10 cellular contexts compared by ENCODE assay signal in genomic region chr1:48750089-48750488, GRCh38. TPM values are rescaled to one million over a fixed set of nuclear protein-coding genes. Genes with fewer than 3 reads are reported as not detected.
A peak's percentile ranks its signal among the peaks of the same experiment; 100 is the strongest.
DNase-seq lines count a peak whose midpoint lies in the region; ATAC-seq and TF ChIP-seq lines count a peak whose summit lies in the region.
"Had no signal": no experiment of that assay in that cellular context is flagged by ENCODE, and none has a peak within 500 bp of the region (broad histone marks: within the 10 kb centered on the region; RNA-seq: fewer than 3 reads in every experiment).

No MANE protein-coding gene starts in this region.

- no peaks in the 10 kb centered on the region; the same call in 1 of the 2 replicates for H3K4me1 ChIP-seq in GM23338 (ENCODE audit: insufficient read depth)

- H3K4me3 ChIP-seq in GM12864 (ENCODE audit: low read depth, low read length) (no peak overlapping the region), GM23338 (no peak overlapping the region)
- H3K4me3 ChIP-seq: ascending aorta had no signal

- no peaks in the 10 kb centered on the region for H3F3A ChIP-seq in GM23338 (replicated peaks; ENCODE audit: low read depth)

- no peak overlapping the region for H3K4me3 Mint-ChIP-seq in GM23338
- no peak overlapping the region for H3K4me3 Mint-ChIP-seq in stimulated activated naive CD8-positive, alpha-beta T cell treated with anti-CD3 and anti-CD28 coated beads, Interleukin-15, amount 100 ng/mL, for 72 hours

- H3K4me1 Mint-ChIP-seq in GM23338 = peaks cover 13% of the 10 kb centered on the region; the same call in 2 of the 3 replicates
- H3K4me1 Mint-ChIP-seq in stimulated activated naive CD8-positive, alpha-beta T cell treated with anti-CD3 and anti-CD28 coated beads, Interleukin-15, amount 100 ng/mL, for 72 hours = peaks cover 5% of the 10 kb centered on the region

- DNase-seq in GM12864 (ENCODE audit: low read depth) (peak; percentile 4), SIG-M5 (lab: John Stamatoyannopoulos, UW) (peak; percentile 16), 8988T (no peak), GM23338 (ENCODE audit: low spot score) (no peak), NCI-H774 (lab: John Stamatoyannopoulos, UW) (no peak)
- no peak for DNase-seq in stimulated activated naive CD8-positive, alpha-beta T cell treated with anti-CD3 and anti-CD28 coated beads, Interleukin-15, amount 100 ng/mL, for 72 hours

- H4K20me1 ChIP-seq in GM23338 (replicated peaks; ENCODE audit: insufficient read depth) = no peaks in the 10 kb centered on the region

- no peak overlapping the region for H2AFZ ChIP-seq in GM23338

- H3K9me2 ChIP-seq in GM23338 (ENCODE audit: insufficient read depth) = peaks cover 5% of the 10 kb centered on the region; the same call in 1 of the 2 replicates

- TF ChIP-seq CTCF in GM12864 (IDR thresholded peaks at IDR 0.05; ENCODE audit: low read depth, low read length, missing control alignments) (no peak), GM23338 (conservative IDR thresholded peaks at IDR 0.05; ENCODE audit: low read depth in 2 of 2) (no peak)

- no peak overlapping the region for H3K27ac ChIP-seq in GM23338 (ENCODE audit: low read depth)
- H3K27ac ChIP-seq: ascending aorta had no signal

- ATAC-seq in GM21390 (IDR thresholded peaks at IDR 0.05; ENCODE audit: unreplicated experiment) (peak; percentile 69), HG03108 (IDR thresholded peaks at IDR 0.05; ENCODE audit: unreplicated experiment) (peak; percentile 72), GM23338 (no peak)
- ATAC-seq in stimulated activated naive CD8-positive, alpha-beta T cell treated with anti-CD3 and anti-CD28 coated beads, Interleukin-15, amount 100 ng/mL, for 72 hours = no peak
- ATAC-seq: SK-N-SH treated with all-trans-retinoic acid at 6 μM for 48 hours had no signal

- H3K4me2 ChIP-seq in GM23338 = no peak overlapping the region

- H3K27ac Mint-ChIP-seq in GM23338 = no peak overlapping the region
- no peak overlapping the region for H3K27ac Mint-ChIP-seq in stimulated activated naive CD8-positive, alpha-beta T cell treated with anti-CD3 and anti-CD28 coated beads, Interleukin-15, amount 100 ng/mL, for 72 hours

- no peaks in the 10 kb centered on the region for H3K27me3 ChIP-seq in GM23338 (ENCODE audit: insufficient read depth)
- H3K27me3 ChIP-seq: ascending aorta had no signal

- H3K9me3 Mint-ChIP-seq in GM23338 = no peaks in the 10 kb centered on the region
- H3K9me3 Mint-ChIP-seq in stimulated activated naive CD8-positive, alpha-beta T cell treated with anti-CD3 and anti-CD28 coated beads, Interleukin-15, amount 100 ng/mL, for 72 hours = no peaks in the 10 kb centered on the region

- no peaks in the 10 kb centered on the region for H3K36me3 Mint-ChIP-seq in GM23338 (ENCODE audit: low read depth)

- peaks cover 3% of the 10 kb centered on the region for H3K27me3 Mint-ChIP-seq in GM23338 (ENCODE audit: insufficient read depth, low read depth, poor library complexity)
- no peaks in the 10 kb centered on the region for H3K27me3 Mint-ChIP-seq in stimulated activated naive CD8-positive, alpha-beta T cell treated with anti-CD3 and anti-CD28 coated beads, Interleukin-15, amount 100 ng/mL, for 72 hours

- peaks cover 3% of the 10 kb centered on the region; the same call in 1 of the 2 replicates for H3K36me3 ChIP-seq in GM23338 (ENCODE audit: insufficient read depth)

- H3K79me2 ChIP-seq in GM23338 (replicated peaks; ENCODE audit: insufficient read depth) = no peaks in the 10 kb centered on the region

TF ChIP-seq in GM23338, 12 proteins besides CTCF, POLR2A, EP300 and RAD21 (continues in another document):
- no peak for TF ChIP-seq POLR2AphosphoS5 (IDR thresholded peaks at IDR 0.05; ENCODE audit: low read depth)
- TF ChIP-seq ZNF462 (CRISPR knock-in tag; IDR thresholded peaks at IDR 0.05) = no peak
- no peak for TF ChIP-seq ZNF114 (CRISPR knock-in tag; IDR thresholded peaks at IDR 0.05)
- no peak for TF ChIP-seq JUNB (IDR thresholded peaks at IDR 0.05; ENCODE audit: unreplicated experiment)
- no peak for TF ChIP-seq ZNF331 (CRISPR knock-in tag; IDR thresholded peaks at IDR 0.05; ENCODE audit: low read depth)
- no peak for TF ChIP-seq EZH2phosphoT487 (IDR thresholded peaks at IDR 0.05; ENCODE audit: unreplicated experiment)
- TF ChIP-seq REST (IDR thresholded peaks at IDR 0.05; ENCODE audit: unreplicated experiment) = no peak
- no peak for TF ChIP-seq NANOG (IDR thresholded peaks at IDR 0.05; ENCODE audit: borderline replicate concordance)
- no peak for TF ChIP-seq STAT1 (IDR thresholded peaks at IDR 0.05; ENCODE audit: unreplicated experiment)

RNA-seq across cellular contexts. Expression of gene BEND5, which starts 26.6 kb away (rescaled TPM):
- total RNA-seq in GM23338 (2014; rRNA removed; shearing (Covaris generic)) = 5.7 and 6.8 TPM in 2 replicates
- polyA plus RNA-seq in GM23338 (2016; fragmentation: Nextera tagmentation; extraction: Ambion mirVana) = 12.3 TPM in 2 replicates

Comparison
In these comparisons a context has a peak if more than half of its experiments do, and no peak if none do; other contexts are left out.
1. DNase-seq: peak in GM12864 (single experiment) and SIG-M5 (single experiment); none in 8988T (single experiment), GM23338 (single experiment), stimulated activated naive CD8-positive, alpha-beta T cell treated with anti-CD3 and anti-CD28 coated beads, Interleukin-15, amount 100 ng/mL, for 72 hours (0 of 2) and NCI-H774 (single experiment).
2. ATAC-seq: peak in GM21390 (single experiment) and HG03108 (single experiment); none in GM23338 (single experiment) and stimulated activated naive CD8-positive, alpha-beta T cell treated with anti-CD3 and anti-CD28 coated beads, Interleukin-15, amount 100 ng/mL, for 72 hours (single experiment).